In the genomic region with DNA sequence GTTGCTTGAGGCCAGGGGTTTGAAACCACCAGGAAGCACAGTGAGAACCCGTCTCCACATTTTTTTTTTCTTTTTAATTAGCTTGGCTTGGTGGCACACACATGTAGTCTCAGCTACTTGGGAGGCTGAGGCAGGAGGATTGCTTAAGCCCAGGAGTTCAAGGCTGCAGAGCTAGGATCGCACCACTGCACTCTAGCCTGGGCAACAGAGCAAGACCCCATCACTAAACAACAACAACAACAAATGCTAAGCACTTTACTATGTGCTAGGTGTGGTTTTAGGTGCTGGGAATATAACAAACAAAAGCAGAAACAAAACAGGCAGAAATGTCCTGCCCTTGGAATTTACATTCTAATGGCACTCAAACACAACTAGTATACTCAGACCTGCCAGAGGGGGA, we compare ENCODE assay signal across 3 cellular contexts.
TF ChIP-seq lines count a peak whose summit lies in the region.

No MANE protein-coding gene starts in this region.

TF ChIP-seq in HEK293, 187 proteins besides CTCF, POLR2A, EP300 and RAD21:
- TF ChIP-seq ZSCAN30 (tag by site-specific recombination; IDR thresholded peaks at IDR 0.05) (no peak), ZNF121 (tag by site-specific recombination; IDR thresholded peaks at IDR 0.05) (peak; percentile 79), ZNF529 (tag by site-specific recombination; IDR thresholded peaks at IDR 0.05; ENCODE audit: insufficient replicate concordance) (no peak), ZNF626 (tag by site-specific recombination; IDR thresholded peaks at IDR 0.05) (no peak)
TF ChIP-seq in HEK293: peak in this region for 1.

TF ChIP-seq in WTC11, 78 proteins besides CTCF, POLR2A, EP300 and RAD21:
- TF ChIP-seq ZNF121 (CRISPR knock-in tag; IDR thresholded peaks at IDR 0.05) (peak; percentile 62; the same call in 1 of the 2 replicates), ESRRA (CRISPR knock-in tag; IDR thresholded peaks at IDR 0.05; ENCODE audit: borderline replicate concordance) (no peak), JAZF1 (CRISPR knock-in tag; IDR thresholded peaks at IDR 0.05) (no peak)

TF ChIP-seq in K562, 482 proteins besides CTCF, POLR2A, EP300 and RAD21:
- TF ChIP-seq ZFP1 (CRISPR knock-in tag; IDR thresholded peaks at IDR 0.05) (no peak), THRAP3 (IDR thresholded peaks at IDR 0.05; ENCODE audit: borderline replicate concordance) (no peak), ZNF121 (CRISPR knock-in tag; conservative IDR thresholded peaks at IDR 0.05) (peak; percentile 28; the same call in 1 of the 2 replicates), FIP1L1 (IDR thresholded peaks at IDR 0.05; ENCODE audit: low read depth, low read length, poor library complexity, severe bottlenecking) (no peak)
- TF ChIP-seq, protein P1, sequence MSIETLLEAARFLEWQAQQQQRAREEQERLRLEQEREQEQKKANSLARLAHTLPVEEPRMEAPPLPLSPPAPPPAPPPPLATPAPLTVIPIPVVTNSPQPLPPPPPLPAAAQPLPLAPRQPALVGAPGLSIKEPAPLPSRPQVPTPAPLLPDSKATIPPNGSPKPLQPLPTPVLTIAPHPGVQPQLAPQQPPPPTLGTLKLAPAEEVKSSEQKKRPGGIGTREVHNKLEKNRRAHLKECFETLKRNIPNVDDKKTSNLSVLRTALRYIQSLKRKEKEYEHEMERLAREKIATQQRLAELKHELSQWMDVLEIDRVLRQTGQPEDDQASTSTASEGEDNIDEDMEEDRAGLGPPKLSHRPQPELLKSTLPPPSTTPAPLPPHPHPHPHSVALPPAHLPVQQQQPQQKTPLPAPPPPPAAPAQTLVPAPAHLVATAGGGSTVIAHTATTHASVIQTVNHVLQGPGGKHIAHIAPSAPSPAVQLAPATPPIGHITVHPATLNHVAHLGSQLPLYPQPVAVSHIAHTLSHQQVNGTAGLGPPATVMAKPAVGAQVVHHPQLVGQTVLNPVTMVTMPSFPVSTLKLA (conservative IDR thresholded peaks at IDR 0.05), result no peak
- TF ChIP-seq, protein P2, sequence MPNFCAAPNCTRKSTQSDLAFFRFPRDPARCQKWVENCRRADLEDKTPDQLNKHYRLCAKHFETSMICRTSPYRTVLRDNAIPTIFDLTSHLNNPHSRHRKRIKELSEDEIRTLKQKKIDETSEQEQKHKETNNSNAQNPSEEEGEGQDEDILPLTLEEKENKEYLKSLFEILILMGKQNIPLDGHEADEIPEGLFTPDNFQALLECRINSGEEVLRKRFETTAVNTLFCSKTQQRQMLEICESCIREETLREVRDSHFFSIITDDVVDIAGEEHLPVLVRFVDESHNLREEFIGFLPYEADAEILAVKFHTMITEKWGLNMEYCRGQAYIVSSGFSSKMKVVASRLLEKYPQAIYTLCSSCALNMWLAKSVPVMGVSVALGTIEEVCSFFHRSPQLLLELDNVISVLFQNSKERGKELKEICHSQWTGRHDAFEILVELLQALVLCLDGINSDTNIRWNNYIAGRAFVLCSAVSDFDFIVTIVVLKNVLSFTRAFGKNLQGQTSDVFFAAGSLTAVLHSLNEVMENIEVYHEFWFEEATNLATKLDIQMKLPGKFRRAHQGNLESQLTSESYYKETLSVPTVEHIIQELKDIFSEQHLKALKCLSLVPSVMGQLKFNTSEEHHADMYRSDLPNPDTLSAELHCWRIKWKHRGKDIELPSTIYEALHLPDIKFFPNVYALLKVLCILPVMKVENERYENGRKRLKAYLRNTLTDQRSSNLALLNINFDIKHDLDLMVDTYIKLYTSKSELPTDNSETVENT (CRISPR knock-in tag; IDR thresholded peaks at IDR 0.05), result no peak
